ENCODE assay signal across 1 cellular context in genomic region chr12:103772367-103773108, GRCh38.
TF ChIP-seq lines count a peak whose summit lies in the region.

No MANE protein-coding gene starts in this region.

TF ChIP-seq in K562, 482 proteins besides CTCF, POLR2A, EP300 and RAD21:
- TF ChIP-seq STAT6 (CRISPR knock-in tag; IDR thresholded peaks at IDR 0.05) = no peak
- TF ChIP-seq E2F3 (CRISPR knock-in tag; IDR thresholded peaks at IDR 0.05) = no peak
- no peak for TF ChIP-seq WHSC1 (IDR thresholded peaks at IDR 0.05; ENCODE audit: low read length)
- TF ChIP-seq ZNF140 (CRISPR knock-in tag; IDR thresholded peaks at IDR 0.05) = no peak
- no peak for TF ChIP-seq FOXP4 (CRISPR knock-in tag; IDR thresholded peaks at IDR 0.05; ENCODE audit: borderline replicate concordance)
- TF ChIP-seq ZNF280A (IDR thresholded peaks at IDR 0.05; ENCODE audit: low read depth, partially characterized antibody) = no peak
- no peak for TF ChIP-seq MIER1 (IDR thresholded peaks at IDR 0.05; ENCODE audit: low read depth)
- TF ChIP-seq JUND (IDR thresholded peaks at IDR 0.05; ENCODE audit: borderline replicate concordance, low read depth, low read length) = no peak
- TF ChIP-seq JUND (tag; IDR thresholded peaks at IDR 0.05; ENCODE audit: borderline replicate concordance, low read depth, low read length) = no peak
- TF ChIP-seq SNAPC5 (CRISPR knock-in tag; IDR thresholded peaks at IDR 0.05) = no peak
- no peak for TF ChIP-seq ZNF175 (CRISPR knock-in tag; IDR thresholded peaks at IDR 0.05; ENCODE audit: low read depth)
- no peak for TF ChIP-seq DNMT1 (IDR thresholded peaks at IDR 0.05)
- TF ChIP-seq ARID3A (IDR thresholded peaks at IDR 0.05; ENCODE audit: borderline replicate concordance, low read depth, low read length) = no peak
- no peak for TF ChIP-seq PRPF4 (IDR thresholded peaks at IDR 0.05; ENCODE audit: insufficient read depth, low read depth, low read length, poor library complexity, severe bottlenecking)
